In genomic region chr2:233999182-233999581, GRCh38 we compare ENCODE assay signal across 2 cellular contexts.
A peak's percentile ranks its signal among the peaks of the same experiment; 100 is the strongest.
TF ChIP-seq lines count a peak whose summit lies in the region.

No MANE protein-coding gene starts in this region.

TF ChIP-seq in Ishikawa, 13 proteins besides CTCF, POLR2A, EP300 and RAD21:
- TF ChIP-seq EGR1 (IDR thresholded peaks at IDR 0.05), result no peak
- TF ChIP-seq, protein P1, sequence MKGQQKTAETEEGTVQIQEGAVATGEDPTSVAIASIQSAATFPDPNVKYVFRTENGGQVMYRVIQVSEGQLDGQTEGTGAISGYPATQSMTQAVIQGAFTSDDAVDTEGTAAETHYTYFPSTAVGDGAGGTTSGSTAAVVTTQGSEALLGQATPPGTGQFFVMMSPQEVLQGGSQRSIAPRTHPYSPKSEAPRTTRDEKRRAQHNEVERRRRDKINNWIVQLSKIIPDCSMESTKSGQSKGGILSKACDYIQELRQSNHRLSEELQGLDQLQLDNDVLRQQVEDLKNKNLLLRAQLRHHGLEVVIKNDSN (IDR thresholded peaks at IDR 0.05), result peak; percentile 61

TF ChIP-seq in HepG2, 621 proteins besides CTCF, POLR2A, EP300 and RAD21:
- TF ChIP-seq ZNF747 (CRISPR knock-in tag; IDR thresholded peaks at IDR 0.05; ENCODE audit: borderline replicate concordance) (no peak), GATA4 (IDR thresholded peaks at IDR 0.05; ENCODE audit: borderline replicate concordance, low read depth) (no peak), ZNF124 (CRISPR knock-in tag; IDR thresholded peaks at IDR 0.05) (no peak), NR2F1 (CRISPR knock-in tag; IDR thresholded peaks at IDR 0.05) (no peak), ZNF335 (CRISPR knock-in tag; IDR thresholded peaks at IDR 0.05) (no peak), ELF3 (CRISPR knock-in tag; IDR thresholded peaks at IDR 0.05) (no peak), SP2 (CRISPR knock-in tag; IDR thresholded peaks at IDR 0.05) (no peak), ZFP82 (CRISPR knock-in tag; IDR thresholded peaks at IDR 0.05; ENCODE audit: borderline replicate concordance) (no peak), ZNF674 (CRISPR knock-in tag; IDR thresholded peaks at IDR 0.05; ENCODE audit: low read depth) (no peak), ZNF619 (CRISPR knock-in tag; IDR thresholded peaks at IDR 0.05) (no peak), ATF7 (IDR thresholded peaks at IDR 0.05) (peak; percentile 95), ATF7 (CRISPR knock-in tag; IDR thresholded peaks at IDR 0.05) (no peak), SSRP1 (CRISPR knock-in tag; IDR thresholded peaks at IDR 0.05) (no peak), RBM39 (IDR thresholded peaks at IDR 0.05; ENCODE audit: low read depth, low read length, poor library complexity, severe bottlenecking) (no peak), FOXP4 (CRISPR knock-in tag; IDR thresholded peaks at IDR 0.05) (no peak), CREB1 (IDR thresholded peaks at IDR 0.05) (peak; percentile 91), CREB1 (CRISPR knock-in tag; IDR thresholded peaks at IDR 0.05) (no peak), ZNF558 (CRISPR knock-in tag; IDR thresholded peaks at IDR 0.05; ENCODE audit: borderline replicate concordance) (no peak), ZNF629 (CRISPR knock-in tag; conservative IDR thresholded peaks at IDR 0.05) (no peak)
- TF ChIP-seq, protein P2, sequence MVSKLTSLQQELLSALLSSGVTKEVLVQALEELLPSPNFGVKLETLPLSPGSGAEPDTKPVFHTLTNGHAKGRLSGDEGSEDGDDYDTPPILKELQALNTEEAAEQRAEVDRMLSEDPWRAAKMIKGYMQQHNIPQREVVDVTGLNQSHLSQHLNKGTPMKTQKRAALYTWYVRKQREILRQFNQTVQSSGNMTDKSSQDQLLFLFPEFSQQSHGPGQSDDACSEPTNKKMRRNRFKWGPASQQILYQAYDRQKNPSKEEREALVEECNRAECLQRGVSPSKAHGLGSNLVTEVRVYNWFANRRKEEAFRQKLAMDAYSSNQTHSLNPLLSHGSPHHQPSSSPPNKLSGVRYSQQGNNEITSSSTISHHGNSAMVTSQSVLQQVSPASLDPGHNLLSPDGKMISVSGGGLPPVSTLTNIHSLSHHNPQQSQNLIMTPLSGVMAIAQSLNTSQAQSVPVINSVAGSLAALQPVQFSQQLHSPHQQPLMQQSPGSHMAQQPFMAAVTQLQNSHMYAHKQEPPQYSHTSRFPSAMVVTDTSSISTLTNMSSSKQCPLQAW (CRISPR knock-in tag; IDR thresholded peaks at IDR 0.05), result no peak
